In the genomic region with DNA sequence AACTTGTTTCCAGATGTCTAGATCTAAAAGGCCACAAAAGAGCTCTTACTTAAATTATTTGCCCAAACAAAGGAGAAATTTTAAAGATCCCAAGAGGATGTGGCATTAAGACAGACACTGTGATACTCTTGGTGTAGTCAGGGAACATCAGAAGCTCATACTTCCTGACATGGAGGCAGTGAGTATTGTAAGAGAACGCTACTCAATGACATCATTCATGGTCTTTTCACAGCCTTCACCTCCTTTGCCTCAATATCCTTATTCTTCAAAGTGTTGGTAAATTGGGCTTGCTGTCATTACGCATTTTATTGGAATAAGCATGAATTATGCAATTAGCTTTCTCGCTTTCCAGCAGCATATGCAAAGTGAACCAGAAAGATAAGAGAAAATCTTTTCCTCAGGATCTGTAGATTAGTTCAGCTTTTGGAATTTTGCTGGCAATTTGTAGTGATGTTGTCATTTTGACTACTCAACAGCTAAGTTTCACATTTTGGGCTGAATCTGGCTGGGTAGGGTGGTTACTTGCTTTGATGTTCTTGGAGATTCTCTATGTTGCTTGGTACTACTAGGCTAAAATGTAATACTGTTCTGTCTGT, we compare ENCODE assay signal across 23 cellular contexts.
DNase-seq lines count a peak whose midpoint lies in the region; TF ChIP-seq lines count a peak whose summit lies in the region.
"Had no signal": no experiment of that assay in that cellular context is flagged by ENCODE, and none has a peak within 500 bp of the region (broad histone marks: within the 10 kb centered on the region; RNA-seq: fewer than 3 reads in every experiment).

No MANE protein-coding gene starts in this region.

- peaks cover 50% of the 10 kb centered on the region for H3K4me1 Mint-ChIP-seq in mesothelial cell of epicardium
- no peaks in the 10 kb centered on the region for H3K4me1 Mint-ChIP-seq in HFFc6 (ENCODE audit: low read depth)
- H3K4me1 Mint-ChIP-seq in nephron progenitor cell, result peaks cover 10% of the 10 kb centered on the region
- H3K4me1 Mint-ChIP-seq: activated naive CD8-positive, alpha-beta T cell treated with anti-CD3 and anti-CD28 coated beads, Interleukin-2, amount 50 U/mL, for 24 hours had no signal

- no peak overlapping the region for H3K4me3 ChIP-seq in Jurkat, Clone E6-1 (ENCODE audit: low read length)
- H3K4me3 ChIP-seq: body of pancreas had no signal

- DNase-seq in Jurkat, Clone E6-1 (ENCODE audit: low read depth, low spot score), result peak; percentile 29
- DNase-seq in mesothelial cell of epicardium (ENCODE audit: low spot score in 2 of 2, unreplicated experiment in 2 of 2), result no peak
- no peak for DNase-seq in substantia nigra (lab: John Stamatoyannopoulos, UW)
- DNase-seq in mesenteric fat pad (ENCODE audit: low spot score), result no peak
- no peak for DNase-seq in activated naive CD4-positive, alpha-beta T cell treated with Interleukin-2 at 50 U/mL for 16 hours
- DNase-seq in HFFc6, result no peak
- no peak for DNase-seq in nephron progenitor cell
- DNase-seq: activated CD4-positive, CD25-positive, alpha-beta regulatory T cell treated with anti-CD3 and anti-CD28 coated beads, Interleukin-2, amount 50 U/mL, for 72 hours; activated CD8-positive, alpha-beta T cell treated with anti-CD3 and anti-CD28 coated beads for 36 hours; activated gamma-delta T cell; activated naive CD8-positive, alpha-beta T cell treated with anti-CD3 and anti-CD28 coated beads, Interleukin-2, amount 50 U/mL, for 24 hours; body of pancreas; Calu3; effector CD8-positive, alpha-beta T cell; HCEC 1CT; NCI-H1105; NCI-H446 treated with DMSO at 0.1 percent for 48 hours; PC-3; SHP77 treated with DMSO at 0.1 percent for 48 hours; stimulated activated CD4-positive, alpha-beta T cell treated with anti-CD3 and anti-CD28 coated beads, Interleukin-12 subunit alpha, Interleukin-12 subunit beta, amount 100 ng/mL, for 4 hours; stimulated activated CD4-positive, alpha-beta T cell treated with anti-CD3 and anti-CD28 coated beads, Interleukin-4, amount 100 ng/mL, for 24 hours; stimulated activated naive B cell treated with anti-CD40 and anti-IgM and Interleukin-4, amounts not matched to agents 10 μg/mL and 1 μg/mL and 100 μg/mL, for 72 hours had no signal

- H3K27ac Mint-ChIP-seq in mesothelial cell of epicardium (peak overlapping the region; percentile 10), HFFc6 (no peak overlapping the region), nephron progenitor cell (no peak overlapping the region)
- H3K27ac Mint-ChIP-seq: activated CD8-positive, alpha-beta T cell treated with anti-CD3 and anti-CD28 coated beads for 36 hours; activated naive CD8-positive, alpha-beta T cell treated with anti-CD3 and anti-CD28 coated beads, Interleukin-2, amount 50 U/mL, for 24 hours; stimulated activated naive B cell treated with anti-CD40 and anti-IgM and Interleukin-4, amounts not matched to agents 10 μg/mL and 1 μg/mL and 100 μg/mL, for 72 hours had no signal

- H3K36me3 Mint-ChIP-seq in mesothelial cell of epicardium (no peaks in the 10 kb centered on the region), HFFc6 (ENCODE audit: low read depth) (no peaks in the 10 kb centered on the region), nephron progenitor cell (ENCODE audit: low read depth) (no peaks in the 10 kb centered on the region)
- H3K36me3 Mint-ChIP-seq: stimulated activated naive B cell treated with anti-CD40 and anti-IgM and Interleukin-4, amounts not matched to agents 10 μg/mL and 1 μg/mL and 100 μg/mL, for 72 hours had no signal

- H3K4me3 Mint-ChIP-seq in mesothelial cell of epicardium (no peak overlapping the region), HFFc6 (no peak overlapping the region), nephron progenitor cell (no peak overlapping the region)
- H3K4me3 Mint-ChIP-seq: activated CD8-positive, alpha-beta T cell treated with anti-CD3 and anti-CD28 coated beads for 36 hours; activated naive CD8-positive, alpha-beta T cell treated with anti-CD3 and anti-CD28 coated beads, Interleukin-2, amount 50 U/mL, for 24 hours; stimulated activated naive B cell treated with anti-CD40 and anti-IgM and Interleukin-4, amounts not matched to agents 10 μg/mL and 1 μg/mL and 100 μg/mL, for 72 hours had no signal

- no peaks in the 10 kb centered on the region for H3K27me3 Mint-ChIP-seq in mesothelial cell of epicardium (ENCODE audit: low read depth)
- H3K27me3 Mint-ChIP-seq in HFFc6 (ENCODE audit: insufficient read depth), result no peaks in the 10 kb centered on the region
- peaks cover 3% of the 10 kb centered on the region for H3K27me3 Mint-ChIP-seq in nephron progenitor cell (ENCODE audit: low read depth, poor library complexity)
- H3K27me3 Mint-ChIP-seq: activated CD8-positive, alpha-beta T cell treated with anti-CD3 and anti-CD28 coated beads for 36 hours; activated naive CD8-positive, alpha-beta T cell treated with anti-CD3 and anti-CD28 coated beads, Interleukin-2, amount 50 U/mL, for 24 hours had no signal

- peak overlapping the region; percentile 78 for H3K27ac ChIP-seq in cingulate gyrus (ENCODE audit: low read depth, low read length)
- H3K27ac ChIP-seq in substantia nigra (ENCODE audit: low read depth, low read length, poor library complexity, severe bottlenecking), result peak overlapping the region; percentile 94
- H3K27ac ChIP-seq: body of pancreas had no signal

- H3K9me3 Mint-ChIP-seq in mesothelial cell of epicardium (peaks cover 5% of the 10 kb centered on the region), HFFc6 (no peaks in the 10 kb centered on the region; the same call in 1 of the 2 replicates), nephron progenitor cell (peaks cover 7% of the 10 kb centered on the region)
- H3K9me3 Mint-ChIP-seq: activated CD8-positive, alpha-beta T cell treated with anti-CD3 and anti-CD28 coated beads for 36 hours had no signal

- no peak for TF ChIP-seq CTCF in mesothelial cell of epicardium (IDR thresholded peaks at IDR 0.05; ENCODE audit: unreplicated experiment)
- TF ChIP-seq CTCF in HFFc6 (IDR thresholded peaks at IDR 0.05), result no peak
- no peak for TF ChIP-seq CTCF in nephron progenitor cell (IDR thresholded peaks at IDR 0.05)
